ENCODE assay signal across 25 cellular contexts in genomic region chr12:7137868-7138267, GRCh38. TPM values are rescaled to one million over a fixed set of nuclear protein-coding genes. Genes with fewer than 3 reads are reported as not detected.
"Had no signal": no experiment of that assay in that cellular context is flagged by ENCODE, and none has a peak within 500 bp of the region (broad histone marks: within the 10 kb centered on the region; RNA-seq: fewer than 3 reads in every experiment).

No MANE protein-coding gene starts in this region.

- H3K36me3 Mint-ChIP-seq: activated naive CD4-positive, alpha-beta T cell treated with anti-CD3 and anti-CD28 coated beads, Interleukin-2, amount 50 U/mL, for 72 hours had no signal

- H3K9me3 Mint-ChIP-seq: activated naive CD4-positive, alpha-beta T cell treated with anti-CD3 and anti-CD28 coated beads, Interleukin-2, amount 50 U/mL, for 72 hours; activated naive CD8-positive, alpha-beta T cell treated with anti-CD3 and anti-CD28 coated beads, Interleukin-2, amount 50 U/mL, for 24 hours; activated T-cell treated with anti-CD3 and anti-CD28 coated beads, Interleukin-2, amount 50 U/mL, for 24 hours; activated T-helper 1 cell treated with anti-CD3 and anti-CD28 coated beads, Interleukin-12 subunit alpha, Interleukin-12 subunit beta, Interleukin-2, Interleukin-4 antibody, amounts not matched to agents 30 ng/mL and 10 ng/mL and 1 ng/mL, durations not matched to agents 14 hours and 24 hours and 36 hours had no signal

- H3K4me1 ChIP-seq: Peyer's patch had no signal

- ATAC-seq: activated CD4-positive, alpha-beta T cell treated with anti-CD3 and anti-CD28 coated beads for 36 hours; activated CD8-positive, alpha-beta memory T cell treated with anti-CD3 and anti-CD28 coated beads, Interleukin-2, amount 10 ng/mL, durations not matched to agents 7 days and 5 days; activated naive CD4-positive, alpha-beta T cell treated with anti-CD3 and anti-CD28 coated beads, Interleukin-2, amount 50 U/mL, for 72 hours; activated naive CD8-positive, alpha-beta T cell treated with anti-CD3 and anti-CD28 coated beads, Interleukin-2, amount 50 U/mL, for 24 hours had no signal

- H3K9me3 ChIP-seq: MG63, Peyer's patch, SJCRH30, SK-N-SH had no signal

- H3K36me3 ChIP-seq: brain microvascular endothelial cell, MG63, SJCRH30 had no signal

- H3K4me1 Mint-ChIP-seq: activated CD4-positive, alpha-beta T cell treated with anti-CD3 and anti-CD28 coated beads for 36 hours had no signal

- H3K27ac ChIP-seq: brain microvascular endothelial cell, KMS-11, Peyer's patch, RWPE1, SJCRH30, WERI-Rb-1 had no signal

- H3K27me3 ChIP-seq: brain microvascular endothelial cell, MG63, Peyer's patch, SJCRH30 had no signal

- H3K4me3 Mint-ChIP-seq: activated CD4-positive, alpha-beta T cell treated with anti-CD3 and anti-CD28 coated beads for 36 hours; activated CD8-positive, alpha-beta memory T cell treated with anti-CD3 and anti-CD28 coated beads, Interleukin-2, amount 10 ng/mL, durations not matched to agents 7 days and 5 days; activated naive CD8-positive, alpha-beta T cell treated with anti-CD3 and anti-CD28 coated beads, Interleukin-2, amount 50 U/mL, for 24 hours; activated T-cell treated with anti-CD3 and anti-CD28 coated beads, Interleukin-2, amount 50 U/mL, for 24 hours; activated T-helper 1 cell treated with anti-CD3 and anti-CD28 coated beads, Interleukin-12 subunit alpha, Interleukin-12 subunit beta, Interleukin-2, Interleukin-4 antibody, amounts not matched to agents 30 ng/mL and 10 ng/mL and 1 ng/mL, durations not matched to agents 14 hours and 24 hours and 36 hours had no signal

- H3K27ac Mint-ChIP-seq: activated CD4-positive, alpha-beta T cell treated with anti-CD3 and anti-CD28 coated beads for 36 hours; activated CD8-positive, alpha-beta memory T cell treated with anti-CD3 and anti-CD28 coated beads, Interleukin-2, amount 10 ng/mL, durations not matched to agents 7 days and 5 days; activated naive CD4-positive, alpha-beta T cell treated with anti-CD3 and anti-CD28 coated beads, Interleukin-2, amount 50 U/mL, for 72 hours; activated naive CD8-positive, alpha-beta T cell treated with anti-CD3 and anti-CD28 coated beads, Interleukin-2, amount 50 U/mL, for 24 hours; activated T-cell treated with anti-CD3 and anti-CD28 coated beads, Interleukin-2, amount 50 U/mL, for 24 hours had no signal

- H3K4me3 ChIP-seq: MG63, Peyer's patch, SJCRH30 had no signal

- H3K27me3 Mint-ChIP-seq: activated CD4-positive, alpha-beta T cell treated with anti-CD3 and anti-CD28 coated beads for 36 hours; activated CD8-positive, alpha-beta memory T cell treated with anti-CD3 and anti-CD28 coated beads, Interleukin-2, amount 10 ng/mL, durations not matched to agents 7 days and 5 days; activated naive CD8-positive, alpha-beta T cell treated with anti-CD3 and anti-CD28 coated beads, Interleukin-2, amount 50 U/mL, for 24 hours; activated T-cell treated with anti-CD3 and anti-CD28 coated beads, Interleukin-2, amount 50 U/mL, for 24 hours had no signal

- DNase-seq: activated CD4-positive, alpha-beta T cell treated with anti-CD3 and anti-CD28 coated beads for 36 hours; activated CD8-positive, alpha-beta memory T cell treated with anti-CD3 and anti-CD28 coated beads, Interleukin-2, amount 10 ng/mL, durations not matched to agents 7 days and 5 days; activated effector memory CD4-positive, alpha-beta T cell treated with Interleukin-2 at 50 U/mL for 16 hours; activated naive CD4-positive, alpha-beta T cell; activated naive CD8-positive, alpha-beta T cell treated with anti-CD3 and anti-CD28 coated beads, Interleukin-2, amount 50 U/mL, for 24 hours; activated T-cell treated with anti-CD3 and anti-CD28 coated beads, Interleukin-2, amount 50 U/mL, for 24 hours; amniotic stem cell; brain microvascular endothelial cell; MG63; NCI-H1105; NCI-H1436 treated with DMSO at 0.1 percent for 48 hours; NCI-H187; NCI-H2081; NCI-H446; NCI-H524; Peyer's patch; Right ventricle myocardium superior; SJCRH30; SK-N-SH; T-helper 1 cell; WERI-Rb-1 had no signal

RNA-seq across cellular contexts. Expression of gene RBP5, which starts 9.2 kb away (rescaled TPM):
- total RNA-seq: activated CD4-positive, alpha-beta T cell treated with anti-CD3 and anti-CD28 coated beads for 36 hours; activated naive CD4-positive, alpha-beta T cell treated with anti-CD3 and anti-CD28 coated beads, Interleukin-2, amount 50 U/mL, for 72 hours; activated T-helper 1 cell treated with anti-CD3 and anti-CD28 coated beads, Interleukin-12 subunit alpha, Interleukin-12 subunit beta, Interleukin-2, Interleukin-4 antibody, amounts not matched to agents 30 ng/mL and 10 ng/mL and 1 ng/mL, durations not matched to agents 14 hours and 24 hours and 36 hours; SJCRH30 had no signal
